Comparison of ENCODE assay signal across 1 cellular context in the genomic region with DNA sequence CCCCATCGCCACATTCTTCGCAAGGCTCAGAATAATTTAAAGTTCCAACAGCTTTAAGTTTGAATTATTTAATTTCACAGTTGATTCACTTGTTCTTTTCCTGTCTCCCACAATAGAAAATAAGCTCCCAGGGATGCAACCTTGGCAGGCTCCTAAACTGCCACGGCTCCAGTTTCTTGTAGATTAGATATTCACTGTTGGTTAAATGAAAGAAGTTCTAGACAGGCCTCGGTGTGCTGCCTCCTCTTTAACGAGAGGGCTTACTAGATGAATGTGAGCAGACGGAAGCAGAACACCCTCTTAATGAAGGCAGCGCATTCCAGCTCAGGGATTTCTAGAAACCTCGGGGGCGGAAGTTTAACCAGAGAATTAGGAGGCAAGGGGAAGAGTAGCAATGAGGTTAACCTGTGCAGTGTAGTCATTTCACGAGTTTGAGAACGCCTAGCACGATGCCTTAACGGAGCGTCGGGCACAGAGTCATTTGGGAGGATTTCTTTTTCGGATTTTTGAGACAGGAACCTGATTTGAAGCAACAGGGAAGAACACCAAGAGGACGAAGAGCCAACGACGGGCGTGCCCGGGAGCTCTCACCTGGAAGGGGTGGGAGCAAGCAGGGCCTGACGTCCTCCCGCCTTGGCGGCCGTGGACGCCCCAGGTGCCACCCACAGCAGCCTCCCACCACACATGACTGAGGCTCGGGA.
TF ChIP-seq lines count a peak whose summit lies in the region.

No MANE protein-coding gene starts in this region.

TF ChIP-seq in HepG2, 621 proteins besides CTCF, POLR2A, EP300 and RAD21 (continued from another document):
- TF ChIP-seq, protein P1, sequence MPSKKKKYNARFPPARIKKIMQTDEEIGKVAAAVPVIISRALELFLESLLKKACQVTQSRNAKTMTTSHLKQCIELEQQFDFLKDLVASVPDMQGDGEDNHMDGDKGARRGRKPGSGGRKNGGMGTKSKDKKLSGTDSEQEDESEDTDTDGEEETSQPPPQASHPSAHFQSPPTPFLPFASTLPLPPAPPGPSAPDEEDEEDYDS (CRISPR knock-in tag; IDR thresholded peaks at IDR 0.05) = no peak
- TF ChIP-seq IRF2 (CRISPR knock-in tag; IDR thresholded peaks at IDR 0.05) (no peak), ZFY (CRISPR knock-in tag; IDR thresholded peaks at IDR 0.05) (no peak), PAWR (CRISPR knock-in tag; IDR thresholded peaks at IDR 0.05; ENCODE audit: borderline replicate concordance) (no peak), GLMP (CRISPR knock-in tag; IDR thresholded peaks at IDR 0.05; ENCODE audit: borderline replicate concordance) (no peak), NFIB (CRISPR knock-in tag; IDR thresholded peaks at IDR 0.05; ENCODE audit: borderline replicate concordance) (no peak), ZMYM2 (CRISPR knock-in tag; IDR thresholded peaks at IDR 0.05) (0 out of 2 replicates have a peak, but pooled peaks have one; percentile 27), ZNF761 (CRISPR knock-in tag; conservative IDR thresholded peaks at IDR 0.05) (no peak), ZBTB26 (CRISPR knock-in tag; IDR thresholded peaks at IDR 0.05; ENCODE audit: borderline replicate concordance) (no peak), MAFK (conservative IDR thresholded peaks at IDR 0.05 in 1 of 2, IDR thresholded peaks at IDR 0.05 in 1 of 2; ENCODE audit: low read length in 2 of 2) (no peak), ZFP41 (CRISPR knock-in tag; IDR thresholded peaks at IDR 0.05; ENCODE audit: borderline replicate concordance) (peak; percentile 57; the same call in 1 of the 2 replicates), SIN3A (IDR thresholded peaks at IDR 0.05; ENCODE audit: borderline replicate concordance, low read depth, low read length) (no peak), AKAP8 (CRISPR knock-in tag; IDR thresholded peaks at IDR 0.05) (no peak), ZNF703 (CRISPR knock-in tag; IDR thresholded peaks at IDR 0.05; ENCODE audit: borderline replicate concordance) (no peak), ZNF567 (CRISPR knock-in tag; IDR thresholded peaks at IDR 0.05; ENCODE audit: borderline replicate concordance) (no peak), MAFF (IDR thresholded peaks at IDR 0.05; ENCODE audit: low read depth, low read length) (no peak), NR2C2 (CRISPR knock-in tag; IDR thresholded peaks at IDR 0.05; ENCODE audit: borderline replicate concordance) (no peak), ZNF619 (CRISPR knock-in tag; IDR thresholded peaks at IDR 0.05) (no peak), MYNN (CRISPR knock-in tag; IDR thresholded peaks at IDR 0.05; ENCODE audit: low read depth) (no peak), TEAD2 (CRISPR knock-in tag; IDR thresholded peaks at IDR 0.05) (peak; percentile 76; the same call in 1 of the 2 replicates), ZNF768 (CRISPR knock-in tag; IDR thresholded peaks at IDR 0.05) (no peak), ZNF432 (CRISPR knock-in tag; IDR thresholded peaks at IDR 0.05; ENCODE audit: borderline replicate concordance) (no peak), NAIF1 (CRISPR knock-in tag; IDR thresholded peaks at IDR 0.05; ENCODE audit: borderline replicate concordance) (no peak), ZNF577 (CRISPR knock-in tag; IDR thresholded peaks at IDR 0.05; ENCODE audit: borderline replicate concordance, low read depth) (no peak), ZNF562 (CRISPR knock-in tag; IDR thresholded peaks at IDR 0.05; ENCODE audit: borderline replicate concordance) (no peak), ISX (CRISPR knock-in tag; conservative IDR thresholded peaks at IDR 0.05) (0 out of 2 replicates have a peak, but pooled peaks have one; percentile 37), ZNF839 (CRISPR knock-in tag; IDR thresholded peaks at IDR 0.05; ENCODE audit: borderline replicate concordance) (no peak), PRMT3 (CRISPR knock-in tag; IDR thresholded peaks at IDR 0.05; ENCODE audit: borderline replicate concordance, low read depth) (no peak), ZFP36L2 (CRISPR knock-in tag; IDR thresholded peaks at IDR 0.05) (no peak), HES4 (CRISPR knock-in tag; IDR thresholded peaks at IDR 0.05; ENCODE audit: borderline replicate concordance) (no peak), NFE2L2 (IDR thresholded peaks at IDR 0.05; ENCODE audit: low read length) (no peak), ZNF564 (CRISPR knock-in tag; IDR thresholded peaks at IDR 0.05) (no peak), ZNF569 (CRISPR knock-in tag; IDR thresholded peaks at IDR 0.05; ENCODE audit: borderline replicate concordance) (no peak), ZBTB7A (CRISPR knock-in tag; IDR thresholded peaks at IDR 0.05) (no peak), IRX3 (CRISPR knock-in tag; IDR thresholded peaks at IDR 0.05; ENCODE audit: borderline replicate concordance, low read depth) (no peak), HCFC1 (IDR thresholded peaks at IDR 0.05; ENCODE audit: low read depth, low read length) (no peak), KDM5B (CRISPR knock-in tag; IDR thresholded peaks at IDR 0.05; ENCODE audit: borderline replicate concordance) (peak; percentile 85; the same call in 1 of the 2 replicates)
- TF ChIP-seq, protein P2, sequence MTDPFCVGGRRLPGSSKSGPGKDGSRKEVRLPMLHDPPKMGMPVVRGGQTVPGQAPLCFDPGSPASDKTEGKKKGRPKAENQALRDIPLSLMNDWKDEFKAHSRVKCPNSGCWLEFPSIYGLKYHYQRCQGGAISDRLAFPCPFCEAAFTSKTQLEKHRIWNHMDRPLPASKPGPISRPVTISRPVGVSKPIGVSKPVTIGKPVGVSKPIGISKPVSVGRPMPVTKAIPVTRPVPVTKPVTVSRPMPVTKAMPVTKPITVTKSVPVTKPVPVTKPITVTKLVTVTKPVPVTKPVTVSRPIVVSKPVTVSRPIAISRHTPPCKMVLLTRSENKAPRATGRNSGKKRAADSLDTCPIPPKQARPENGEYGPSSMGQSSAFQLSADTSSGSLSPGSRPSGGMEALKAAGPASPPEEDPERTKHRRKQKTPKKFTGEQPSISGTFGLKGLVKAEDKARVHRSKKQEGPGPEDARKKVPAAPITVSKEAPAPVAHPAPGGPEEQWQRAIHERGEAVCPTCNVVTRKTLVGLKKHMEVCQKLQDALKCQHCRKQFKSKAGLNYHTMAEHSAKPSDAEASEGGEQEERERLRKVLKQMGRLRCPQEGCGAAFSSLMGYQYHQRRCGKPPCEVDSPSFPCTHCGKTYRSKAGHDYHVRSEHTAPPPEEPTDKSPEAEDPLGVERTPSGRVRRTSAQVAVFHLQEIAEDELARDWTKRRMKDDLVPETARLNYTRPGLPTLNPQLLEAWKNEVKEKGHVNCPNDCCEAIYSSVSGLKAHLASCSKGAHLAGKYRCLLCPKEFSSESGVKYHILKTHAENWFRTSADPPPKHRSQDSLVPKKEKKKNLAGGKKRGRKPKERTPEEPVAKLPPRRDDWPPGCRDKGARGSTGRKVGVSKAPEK (CRISPR knock-in tag; IDR thresholded peaks at IDR 0.05; ENCODE audit: borderline replicate concordance) = peak; percentile 16; the same call in 1 of the 2 replicates
- TF ChIP-seq, protein P3, sequence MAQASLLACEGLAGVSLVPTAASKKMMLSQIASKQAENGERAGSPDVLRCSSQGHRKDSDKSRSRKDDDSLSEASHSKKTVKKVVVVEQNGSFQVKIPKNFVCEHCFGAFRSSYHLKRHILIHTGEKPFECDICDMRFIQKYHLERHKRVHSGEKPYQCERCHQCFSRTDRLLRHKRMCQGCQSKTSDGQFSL (CRISPR knock-in tag; IDR thresholded peaks at IDR 0.05) = no peak
- TF ChIP-seq, protein P4, sequence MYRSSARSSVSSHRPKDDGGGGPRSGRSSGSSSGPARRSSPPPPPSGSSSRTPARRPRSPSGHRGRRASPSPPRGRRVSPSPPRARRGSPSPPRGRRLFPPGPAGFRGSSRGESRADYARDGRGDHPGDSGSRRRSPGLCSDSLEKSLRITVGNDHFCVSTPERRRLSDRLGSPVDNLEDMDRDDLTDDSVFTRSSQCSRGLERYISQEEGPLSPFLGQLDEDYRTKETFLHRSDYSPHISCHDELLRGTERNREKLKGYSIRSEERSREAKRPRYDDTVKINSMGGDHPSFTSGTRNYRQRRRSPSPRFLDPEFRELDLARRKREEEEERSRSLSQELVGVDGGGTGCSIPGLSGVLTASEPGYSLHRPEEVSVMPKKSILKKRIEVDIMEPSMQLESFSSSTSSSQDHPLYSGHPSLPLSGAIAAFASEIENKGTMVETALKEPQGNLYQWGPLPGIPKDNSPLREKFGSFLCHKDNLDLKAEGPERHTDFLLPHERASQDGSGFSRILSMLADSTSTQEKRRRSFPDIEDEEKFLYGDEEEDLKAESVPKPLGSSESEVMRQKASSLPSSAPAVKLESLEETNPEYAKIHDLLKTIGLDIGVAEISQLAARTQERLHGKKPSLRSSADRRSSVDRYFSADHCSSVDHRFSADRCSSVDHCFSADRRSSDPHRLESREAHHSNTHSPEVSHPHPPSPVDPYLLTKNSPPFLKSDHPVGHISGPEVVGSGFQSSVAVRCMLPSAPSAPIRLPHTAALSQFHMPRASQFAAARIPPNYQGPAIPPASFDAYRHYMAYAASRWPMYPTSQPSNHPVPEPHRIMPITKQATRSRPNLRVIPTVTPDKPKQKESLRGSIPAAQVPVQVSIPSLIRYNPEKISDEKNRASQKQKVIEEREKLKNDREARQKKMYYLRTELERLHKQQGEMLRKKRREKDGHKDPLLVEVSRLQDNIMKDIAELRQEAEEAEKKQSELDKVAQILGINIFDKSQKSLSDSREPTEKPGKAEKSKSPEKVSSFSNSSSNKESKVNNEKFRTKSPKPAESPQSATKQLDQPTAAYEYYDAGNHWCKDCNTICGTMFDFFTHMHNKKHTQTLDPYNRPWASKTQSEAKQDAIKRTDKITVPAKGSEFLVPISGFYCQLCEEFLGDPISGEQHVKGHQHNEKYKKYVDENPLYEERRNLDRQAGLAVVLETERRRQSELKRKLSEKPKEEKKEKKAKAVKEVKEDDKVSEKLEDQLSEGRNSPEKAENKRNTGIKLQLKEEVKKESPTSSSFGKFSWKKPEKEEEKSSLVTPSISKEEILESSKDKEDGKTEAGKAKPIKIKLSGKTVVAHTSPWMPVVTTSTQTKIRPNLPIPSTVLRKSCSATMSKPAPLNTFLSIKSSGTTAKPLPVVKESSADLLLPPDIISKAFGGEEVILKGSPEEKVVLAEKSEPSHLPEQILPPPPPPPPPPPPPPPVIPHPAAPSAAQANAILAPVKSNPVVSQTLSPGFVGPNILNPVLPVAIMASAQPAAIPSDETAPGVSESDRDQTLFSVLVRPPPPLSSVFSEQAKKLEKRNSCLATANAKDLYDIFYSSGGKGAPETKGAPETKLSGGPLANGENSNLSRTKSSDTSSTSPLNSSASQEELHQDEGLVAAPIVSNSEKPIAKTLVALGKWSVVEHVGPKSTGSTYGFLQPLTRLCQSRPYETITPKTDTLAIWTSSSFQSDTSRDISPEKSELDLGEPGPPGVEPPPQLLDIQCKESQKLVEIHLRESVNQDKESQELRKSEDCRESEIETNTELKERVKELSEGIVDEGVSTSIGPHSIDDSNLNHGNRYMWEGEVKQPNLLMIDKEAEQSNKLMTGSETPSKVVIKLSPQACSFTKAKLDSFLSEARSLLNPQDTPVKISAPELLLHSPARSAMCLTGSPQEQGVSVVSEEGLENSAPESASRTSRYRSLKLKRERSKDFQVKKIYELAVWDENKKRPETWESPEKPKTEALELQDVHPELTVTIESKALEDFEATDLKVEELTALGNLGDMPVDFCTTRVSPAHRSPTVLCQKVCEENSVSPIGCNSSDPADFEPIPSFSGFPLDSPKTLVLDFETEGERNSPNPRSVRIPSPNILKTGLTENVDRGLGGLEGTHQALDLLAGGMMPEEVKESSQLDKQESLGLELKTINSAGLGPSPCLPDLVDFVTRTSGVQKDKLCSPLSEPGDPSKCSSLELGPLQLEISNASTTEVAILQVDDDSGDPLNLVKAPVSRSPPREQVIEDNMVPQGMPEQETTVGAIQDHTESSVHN (CRISPR knock-in tag; IDR thresholded peaks at IDR 0.05) = 0 out of 2 replicates have a peak, but pooled peaks have one; percentile 11
- TF ChIP-seq, protein P5, sequence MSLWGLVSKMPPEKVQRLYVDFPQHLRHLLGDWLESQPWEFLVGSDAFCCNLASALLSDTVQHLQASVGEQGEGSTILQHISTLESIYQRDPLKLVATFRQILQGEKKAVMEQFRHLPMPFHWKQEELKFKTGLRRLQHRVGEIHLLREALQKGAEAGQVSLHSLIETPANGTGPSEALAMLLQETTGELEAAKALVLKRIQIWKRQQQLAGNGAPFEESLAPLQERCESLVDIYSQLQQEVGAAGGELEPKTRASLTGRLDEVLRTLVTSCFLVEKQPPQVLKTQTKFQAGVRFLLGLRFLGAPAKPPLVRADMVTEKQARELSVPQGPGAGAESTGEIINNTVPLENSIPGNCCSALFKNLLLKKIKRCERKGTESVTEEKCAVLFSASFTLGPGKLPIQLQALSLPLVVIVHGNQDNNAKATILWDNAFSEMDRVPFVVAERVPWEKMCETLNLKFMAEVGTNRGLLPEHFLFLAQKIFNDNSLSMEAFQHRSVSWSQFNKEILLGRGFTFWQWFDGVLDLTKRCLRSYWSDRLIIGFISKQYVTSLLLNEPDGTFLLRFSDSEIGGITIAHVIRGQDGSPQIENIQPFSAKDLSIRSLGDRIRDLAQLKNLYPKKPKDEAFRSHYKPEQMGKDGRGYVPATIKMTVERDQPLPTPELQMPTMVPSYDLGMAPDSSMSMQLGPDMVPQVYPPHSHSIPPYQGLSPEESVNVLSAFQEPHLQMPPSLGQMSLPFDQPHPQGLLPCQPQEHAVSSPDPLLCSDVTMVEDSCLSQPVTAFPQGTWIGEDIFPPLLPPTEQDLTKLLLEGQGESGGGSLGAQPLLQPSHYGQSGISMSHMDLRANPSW (CRISPR knock-in tag; IDR thresholded peaks at IDR 0.05; ENCODE audit: borderline replicate concordance) = no peak
- TF ChIP-seq, protein P6, sequence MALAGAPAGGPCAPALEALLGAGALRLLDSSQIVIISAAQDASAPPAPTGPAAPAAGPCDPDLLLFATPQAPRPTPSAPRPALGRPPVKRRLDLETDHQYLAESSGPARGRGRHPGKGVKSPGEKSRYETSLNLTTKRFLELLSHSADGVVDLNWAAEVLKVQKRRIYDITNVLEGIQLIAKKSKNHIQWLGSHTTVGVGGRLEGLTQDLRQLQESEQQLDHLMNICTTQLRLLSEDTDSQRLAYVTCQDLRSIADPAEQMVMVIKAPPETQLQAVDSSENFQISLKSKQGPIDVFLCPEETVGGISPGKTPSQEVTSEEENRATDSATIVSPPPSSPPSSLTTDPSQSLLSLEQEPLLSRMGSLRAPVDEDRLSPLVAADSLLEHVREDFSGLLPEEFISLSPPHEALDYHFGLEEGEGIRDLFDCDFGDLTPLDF (CRISPR knock-in tag; IDR thresholded peaks at IDR 0.05) = no peak
TF ChIP-seq in HepG2: peak in this region for 85.
